In the genomic region with DNA sequence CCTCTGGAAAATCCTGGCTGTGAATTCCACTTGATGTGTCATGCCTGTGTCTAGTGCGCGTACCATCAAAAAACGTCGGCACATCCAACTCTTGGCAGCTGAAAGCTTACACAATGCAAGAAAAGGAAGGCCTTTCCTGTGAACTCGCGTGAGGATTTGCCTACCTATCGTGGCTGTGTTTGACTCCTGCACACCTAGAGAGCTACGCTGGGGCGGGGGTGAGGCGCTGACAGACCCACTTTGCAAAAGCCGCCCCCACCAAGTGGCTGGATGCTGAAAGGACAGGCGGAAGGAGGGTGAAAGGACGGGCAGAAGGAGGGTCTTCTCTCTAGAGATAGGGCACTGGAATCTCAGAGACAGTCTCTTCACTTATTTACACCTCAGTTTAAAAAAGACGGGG, we compare ENCODE assay signal across 3 cellular contexts.
TF ChIP-seq lines count a peak whose summit lies in the region.

No MANE protein-coding gene starts in this region.

TF ChIP-seq in HepG2, 621 proteins besides CTCF, POLR2A, EP300 and RAD21:
- TF ChIP-seq RXRB (CRISPR knock-in tag; IDR thresholded peaks at IDR 0.05; ENCODE audit: borderline replicate concordance) (no peak), POGZ (CRISPR knock-in tag; IDR thresholded peaks at IDR 0.05) (no peak), EED (CRISPR knock-in tag; IDR thresholded peaks at IDR 0.05) (no peak), SRSF9 (IDR thresholded peaks at IDR 0.05; ENCODE audit: borderline replicate concordance, insufficient read depth, low read depth, low read length, poor library complexity, severe bottlenecking) (no peak), CHCHD3 (CRISPR knock-in tag; IDR thresholded peaks at IDR 0.05) (no peak)
TF ChIP-seq in HepG2: peak in this region for 0.

TF ChIP-seq in H1, 55 proteins besides CTCF, POLR2A, EP300 and RAD21:
- no peak for TF ChIP-seq RXRA (IDR thresholded peaks at IDR 0.05; ENCODE audit: insufficient read depth, low read depth, low read length)
- TF ChIP-seq, protein P1, sequence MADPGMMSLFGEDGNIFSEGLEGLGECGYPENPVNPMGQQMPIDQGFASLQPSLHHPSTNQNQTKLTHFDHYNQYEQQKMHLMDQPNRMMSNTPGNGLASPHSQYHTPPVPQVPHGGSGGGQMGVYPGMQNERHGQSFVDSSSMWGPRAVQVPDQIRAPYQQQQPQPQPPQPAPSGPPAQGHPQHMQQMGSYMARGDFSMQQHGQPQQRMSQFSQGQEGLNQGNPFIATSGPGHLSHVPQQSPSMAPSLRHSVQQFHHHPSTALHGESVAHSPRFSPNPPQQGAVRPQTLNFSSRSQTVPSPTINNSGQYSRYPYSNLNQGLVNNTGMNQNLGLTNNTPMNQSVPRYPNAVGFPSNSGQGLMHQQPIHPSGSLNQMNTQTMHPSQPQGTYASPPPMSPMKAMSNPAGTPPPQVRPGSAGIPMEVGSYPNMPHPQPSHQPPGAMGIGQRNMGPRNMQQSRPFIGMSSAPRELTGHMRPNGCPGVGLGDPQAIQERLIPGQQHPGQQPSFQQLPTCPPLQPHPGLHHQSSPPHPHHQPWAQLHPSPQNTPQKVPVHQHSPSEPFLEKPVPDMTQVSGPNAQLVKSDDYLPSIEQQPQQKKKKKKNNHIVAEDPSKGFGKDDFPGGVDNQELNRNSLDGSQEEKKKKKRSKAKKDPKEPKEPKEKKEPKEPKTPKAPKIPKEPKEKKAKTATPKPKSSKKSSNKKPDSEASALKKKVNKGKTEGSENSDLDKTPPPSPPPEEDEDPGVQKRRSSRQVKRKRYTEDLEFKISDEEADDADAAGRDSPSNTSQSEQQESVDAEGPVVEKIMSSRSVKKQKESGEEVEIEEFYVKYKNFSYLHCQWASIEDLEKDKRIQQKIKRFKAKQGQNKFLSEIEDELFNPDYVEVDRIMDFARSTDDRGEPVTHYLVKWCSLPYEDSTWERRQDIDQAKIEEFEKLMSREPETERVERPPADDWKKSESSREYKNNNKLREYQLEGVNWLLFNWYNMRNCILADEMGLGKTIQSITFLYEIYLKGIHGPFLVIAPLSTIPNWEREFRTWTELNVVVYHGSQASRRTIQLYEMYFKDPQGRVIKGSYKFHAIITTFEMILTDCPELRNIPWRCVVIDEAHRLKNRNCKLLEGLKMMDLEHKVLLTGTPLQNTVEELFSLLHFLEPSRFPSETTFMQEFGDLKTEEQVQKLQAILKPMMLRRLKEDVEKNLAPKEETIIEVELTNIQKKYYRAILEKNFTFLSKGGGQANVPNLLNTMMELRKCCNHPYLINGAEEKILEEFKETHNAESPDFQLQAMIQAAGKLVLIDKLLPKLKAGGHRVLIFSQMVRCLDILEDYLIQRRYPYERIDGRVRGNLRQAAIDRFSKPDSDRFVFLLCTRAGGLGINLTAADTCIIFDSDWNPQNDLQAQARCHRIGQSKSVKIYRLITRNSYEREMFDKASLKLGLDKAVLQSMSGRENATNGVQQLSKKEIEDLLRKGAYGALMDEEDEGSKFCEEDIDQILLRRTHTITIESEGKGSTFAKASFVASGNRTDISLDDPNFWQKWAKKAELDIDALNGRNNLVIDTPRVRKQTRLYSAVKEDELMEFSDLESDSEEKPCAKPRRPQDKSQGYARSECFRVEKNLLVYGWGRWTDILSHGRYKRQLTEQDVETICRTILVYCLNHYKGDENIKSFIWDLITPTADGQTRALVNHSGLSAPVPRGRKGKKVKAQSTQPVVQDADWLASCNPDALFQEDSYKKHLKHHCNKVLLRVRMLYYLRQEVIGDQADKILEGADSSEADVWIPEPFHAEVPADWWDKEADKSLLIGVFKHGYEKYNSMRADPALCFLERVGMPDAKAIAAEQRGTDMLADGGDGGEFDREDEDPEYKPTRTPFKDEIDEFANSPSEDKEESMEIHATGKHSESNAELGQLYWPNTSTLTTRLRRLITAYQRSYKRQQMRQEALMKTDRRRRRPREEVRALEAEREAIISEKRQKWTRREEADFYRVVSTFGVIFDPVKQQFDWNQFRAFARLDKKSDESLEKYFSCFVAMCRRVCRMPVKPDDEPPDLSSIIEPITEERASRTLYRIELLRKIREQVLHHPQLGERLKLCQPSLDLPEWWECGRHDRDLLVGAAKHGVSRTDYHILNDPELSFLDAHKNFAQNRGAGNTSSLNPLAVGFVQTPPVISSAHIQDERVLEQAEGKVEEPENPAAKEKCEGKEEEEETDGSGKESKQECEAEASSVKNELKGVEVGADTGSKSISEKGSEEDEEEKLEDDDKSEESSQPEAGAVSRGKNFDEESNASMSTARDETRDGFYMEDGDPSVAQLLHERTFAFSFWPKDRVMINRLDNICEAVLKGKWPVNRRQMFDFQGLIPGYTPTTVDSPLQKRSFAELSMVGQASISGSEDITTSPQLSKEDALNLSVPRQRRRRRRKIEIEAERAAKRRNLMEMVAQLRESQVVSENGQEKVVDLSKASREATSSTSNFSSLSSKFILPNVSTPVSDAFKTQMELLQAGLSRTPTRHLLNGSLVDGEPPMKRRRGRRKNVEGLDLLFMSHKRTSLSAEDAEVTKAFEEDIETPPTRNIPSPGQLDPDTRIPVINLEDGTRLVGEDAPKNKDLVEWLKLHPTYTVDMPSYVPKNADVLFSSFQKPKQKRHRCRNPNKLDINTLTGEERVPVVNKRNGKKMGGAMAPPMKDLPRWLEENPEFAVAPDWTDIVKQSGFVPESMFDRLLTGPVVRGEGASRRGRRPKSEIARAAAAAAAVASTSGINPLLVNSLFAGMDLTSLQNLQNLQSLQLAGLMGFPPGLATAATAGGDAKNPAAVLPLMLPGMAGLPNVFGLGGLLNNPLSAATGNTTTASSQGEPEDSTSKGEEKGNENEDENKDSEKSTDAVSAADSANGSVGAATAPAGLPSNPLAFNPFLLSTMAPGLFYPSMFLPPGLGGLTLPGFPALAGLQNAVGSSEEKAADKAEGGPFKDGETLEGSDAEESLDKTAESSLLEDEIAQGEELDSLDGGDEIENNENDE (IDR thresholded peaks at IDR 0.05; ENCODE audit: insufficient replicate concordance, low read length): no peak
- no peak for TF ChIP-seq NANOG (IDR thresholded peaks at IDR 0.05; ENCODE audit: insufficient read depth, low read depth, low read length, poor library complexity, severe bottlenecking)
- no peak for TF ChIP-seq SIX5 (IDR thresholded peaks at IDR 0.05; ENCODE audit: low read depth, low read length)
- TF ChIP-seq BCL11A (IDR thresholded peaks at IDR 0.05; ENCODE audit: low read depth in 2 of 2, low read length in 2 of 2): no peak
- no peak for TF ChIP-seq HDAC6 (IDR thresholded peaks at IDR 0.05; ENCODE audit: low read depth, low read length)
- no peak for TF ChIP-seq SP4 (IDR thresholded peaks at IDR 0.05; ENCODE audit: low read length)
- TF ChIP-seq, protein P2, sequence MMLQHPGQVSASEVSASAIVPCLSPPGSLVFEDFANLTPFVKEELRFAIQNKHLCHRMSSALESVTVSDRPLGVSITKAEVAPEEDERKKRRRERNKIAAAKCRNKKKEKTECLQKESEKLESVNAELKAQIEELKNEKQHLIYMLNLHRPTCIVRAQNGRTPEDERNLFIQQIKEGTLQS (IDR thresholded peaks at IDR 0.05; ENCODE audit: insufficient read depth, low read depth, low read length): no peak
- TF ChIP-seq, protein P3, sequence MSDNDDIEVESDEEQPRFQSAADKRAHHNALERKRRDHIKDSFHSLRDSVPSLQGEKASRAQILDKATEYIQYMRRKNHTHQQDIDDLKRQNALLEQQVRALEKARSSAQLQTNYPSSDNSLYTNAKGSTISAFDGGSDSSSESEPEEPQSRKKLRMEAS (IDR thresholded peaks at IDR 0.05): no peak
- no peak for TF ChIP-seq SIRT6 (IDR thresholded peaks at IDR 0.05; ENCODE audit: low read length)

TF ChIP-seq in GM12891, 5 proteins besides CTCF, POLR2A, EP300 and RAD21:
- TF ChIP-seq SPI1 (IDR thresholded peaks at IDR 0.05; ENCODE audit: low read depth, low read length) (no peak), PAX5 (IDR thresholded peaks at IDR 0.05; ENCODE audit: insufficient read depth, low read length, severe bottlenecking) (no peak), POLR2AphosphoS5 (IDR thresholded peaks at IDR 0.05; ENCODE audit: low read depth, low read length) (no peak), POU2F2 (IDR thresholded peaks at IDR 0.05; ENCODE audit: low read depth, low read length) (no peak), TAF1 (IDR thresholded peaks at IDR 0.05; ENCODE audit: low read depth, low read length) (no peak)
